19 cellular contexts compared by ENCODE assay signal in genomic region chr10:1063232-1063862, GRCh38. TPM values are rescaled to one million over a fixed set of nuclear protein-coding genes. Genes with fewer than 3 reads are reported as not detected.
DNase-seq lines count a peak whose midpoint lies in the region; ATAC-seq lines count a peak whose summit lies in the region.
"Had no signal": no experiment of that assay in that cellular context is flagged by ENCODE, and none has a peak within 500 bp of the region (broad histone marks: within the 10 kb centered on the region; RNA-seq: fewer than 3 reads in every experiment).

No MANE protein-coding gene starts in this region.

- ATAC-seq in activated T-cell treated with anti-CD3 and anti-CD28 coated beads, Interleukin-2, amount 50 U/mL, for 72 hours (replicated peaks in 1 of 2) = peak; percentile 41 to 62
- ATAC-seq in right cardiac atrium = peak; percentile 28 to 81
- ATAC-seq in HG03196 (IDR thresholded peaks at IDR 0.05; ENCODE audit: unreplicated experiment) = no peak

- intact Hi-C loops in right cardiac atrium (cut with DNase I) = no loop called here

- peak; percentile 13 for DNase-seq in stimulated activated CD4-positive, alpha-beta T cell treated with anti-CD3 and anti-CD28 coated beads, Interleukin-15, amount 100 ng/mL, for 24 hours
- DNase-seq in stimulated activated CD4-positive, alpha-beta T cell treated with anti-CD3 and anti-CD28 coated beads, Interleukin-4, amount 100 ng/mL, for 1 hour = no peak
- DNase-seq in activated T-cell treated with anti-CD3 and anti-CD28 coated beads, Interleukin-2, amount 50 U/mL, for 72 hours = no peak
- DNase-seq in right cardiac atrium (no peak), medulla oblongata (ENCODE audit: extremely low spot score) (no peak), NCI-H524 (lab: John Stamatoyannopoulos, UW) (no peak), CD1c-positive myeloid dendritic cell (ENCODE audit: extremely low spot score) (no peak)
- DNase-seq: activated B cell treated with CpG ODN at 0.5 μM for 24 hours; anterior cingulate cortex; GOT3; midbrain; SK-N-SH; stimulated activated CD4-positive, alpha-beta T cell treated with anti-CD3 and anti-CD28 coated beads, Interleukin-2, amount 100 ng/mL, for 48 hours; stimulated activated naive CD4-positive, alpha-beta T cell treated with Interleukin-2 at 50 U/mL for 16 hours had no signal

- peaks cover 70% of the 10 kb centered on the region for H3K4me1 Mint-ChIP-seq in activated T-cell treated with anti-CD3 and anti-CD28 coated beads, Interleukin-2, amount 50 U/mL, for 72 hours (ENCODE audit: low read depth)

- no peaks in the 10 kb centered on the region for H3K9me3 Mint-ChIP-seq in activated T-cell treated with anti-CD3 and anti-CD28 coated beads, Interleukin-2, amount 50 U/mL, for 72 hours
- H3K9me3 Mint-ChIP-seq: activated B cell treated with CpG ODN at 0.5 μM for 24 hours had no signal

- H3K4me3 ChIP-seq in right cardiac atrium (ENCODE audit: low read length) = no peak overlapping the region

- no peak overlapping the region for H3K27ac ChIP-seq in right cardiac atrium (ENCODE audit: low read length)

- H3K36me3 Mint-ChIP-seq in activated T-cell treated with anti-CD3 and anti-CD28 coated beads, Interleukin-2, amount 50 U/mL, for 72 hours (ENCODE audit: insufficient read depth in 2 of 2) = peaks cover 0 to 10% of the 10 kb centered on the region in 2 donors

- peak overlapping the region; percentile 95 for H3K27ac Mint-ChIP-seq in activated T-cell treated with anti-CD3 and anti-CD28 coated beads, Interleukin-2, amount 50 U/mL, for 72 hours
- H3K27ac Mint-ChIP-seq: activated B cell treated with CpG ODN at 0.5 μM for 24 hours had no signal

- WGBS in right cardiac atrium = 60% methylated on average over 7 of the region's 7 CpGs

- H3K27me3 ChIP-seq in right cardiac atrium (ENCODE audit: control insufficient read depth, insufficient read depth) = no peaks in the 10 kb centered on the region

- H3K4me1 ChIP-seq in right cardiac atrium (ENCODE audit: control insufficient read depth, insufficient read depth, low read length) = peaks cover 2% of the 10 kb centered on the region

- peak overlapping the region; percentile 71 for H3K4me3 Mint-ChIP-seq in activated T-cell treated with anti-CD3 and anti-CD28 coated beads, Interleukin-2, amount 50 U/mL, for 72 hours
- H3K4me3 Mint-ChIP-seq: activated B cell treated with CpG ODN at 0.5 μM for 24 hours had no signal

- H3K27me3 Mint-ChIP-seq in activated T-cell treated with anti-CD3 and anti-CD28 coated beads, Interleukin-2, amount 50 U/mL, for 72 hours (ENCODE audit: low read depth) = no peaks in the 10 kb centered on the region
- H3K27me3 Mint-ChIP-seq: activated B cell treated with CpG ODN at 0.5 μM for 24 hours, progenitor cell of endocrine pancreas had no signal

- no peaks in the 10 kb centered on the region for H3K9me3 ChIP-seq in right cardiac atrium (ENCODE audit: control insufficient read depth, low read length)
- H3K9me3 ChIP-seq: SK-N-SH had no signal

RNA-seq across cellular contexts. Expression of gene WDR37, which starts 7.2 kb away (rescaled TPM):
- total RNA-seq in activated T-cell treated with anti-CD3 and anti-CD28 coated beads, Interleukin-2, amount 50 U/mL, for 72 hours = 10 to 100 TPM; 18.1 to 18.7 TPM
- 10 to 100 TPM; 29.0 to 35.6 (median 32.5) TPM for total RNA-seq in right cardiac atrium
- polyA plus RNA-seq in right cardiac atrium = 9.7 TPM

RNA-seq across cellular contexts. Expression of gene IDI1, which starts 14.4 kb away (rescaled TPM):
- 10 to 100 TPM; 37.4 to 46.7 TPM for total RNA-seq in activated T-cell treated with anti-CD3 and anti-CD28 coated beads, Interleukin-2, amount 50 U/mL, for 72 hours
- total RNA-seq in right cardiac atrium = 10 to 100 TPM; 14.6 to 30.3 (median 20.0) TPM
- 26.7 TPM for polyA plus RNA-seq in right cardiac atrium

RNA-seq across cellular contexts. Expression of gene IDI2, which starts 37.7 kb away (rescaled TPM):
- total RNA-seq in activated T-cell treated with anti-CD3 and anti-CD28 coated beads, Interleukin-2, amount 50 U/mL, for 72 hours = not detected
- total RNA-seq in right cardiac atrium = under 1 TPM in 2 of 4 donors, not detected in 2; 0.23 to 0.29 TPM
- 0.23 TPM for polyA plus RNA-seq in right cardiac atrium
- total RNA-seq: activated B cell treated with CpG ODN at 0.5 μM for 24 hours, Daoy, dermis microvascular lymphatic vessel endothelial cell, MCF 10A, progenitor cell of endocrine pancreas had no signal
- polyA plus RNA-seq: SK-N-SH had no signal
